In the genomic region with DNA sequence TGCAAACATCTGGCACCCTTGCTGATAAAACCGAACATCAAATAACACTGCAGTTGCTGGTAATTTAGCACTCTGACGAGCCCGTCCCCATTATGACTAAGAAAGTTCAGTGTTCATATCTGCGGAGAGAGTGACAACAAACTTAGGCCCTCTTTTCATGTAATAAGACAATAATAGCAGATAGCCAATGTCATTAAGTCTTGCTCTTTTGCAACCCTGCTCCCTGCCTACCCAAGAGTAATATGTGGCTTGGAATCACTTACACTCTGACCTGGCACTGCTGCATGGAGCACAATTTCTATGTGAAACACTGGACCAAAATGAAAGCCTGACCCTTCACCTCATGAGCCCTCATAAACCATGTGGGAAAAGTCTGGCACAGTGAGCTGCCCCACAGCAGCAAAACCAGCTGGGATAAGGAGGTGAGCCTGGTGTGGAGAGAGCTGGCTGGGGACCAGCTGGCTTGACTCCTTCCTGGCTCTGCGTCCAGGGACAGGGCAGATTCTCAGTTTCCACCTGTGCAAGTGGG, we compare ENCODE assay signal across 14 cellular contexts.
A peak's percentile ranks its signal among the peaks of the same experiment; 100 is the strongest.
DNase-seq lines count a peak whose midpoint lies in the region; ATAC-seq and TF ChIP-seq lines count a peak whose summit lies in the region.
"Had no signal": no experiment of that assay in that cellular context is flagged by ENCODE, and none has a peak within 500 bp of the region (broad histone marks: within the 10 kb centered on the region; RNA-seq: fewer than 3 reads in every experiment).

No MANE protein-coding gene starts in this region.

- H3K4me2 ChIP-seq in skeletal muscle satellite cell (ENCODE audit: low read length): peak overlapping the region; percentile 29

- peaks cover 19% of the 10 kb centered on the region for H3K4me1 Mint-ChIP-seq in activated T-helper 17 cell treated with anti-CD3 and anti-CD28 coated beads, Interleukin-2, amount 50 U/mL, for 72 hours

- H3K27ac ChIP-seq in left ventricle myocardium inferior (replicated peaks): peak overlapping the region; percentile 68
- H3K27ac ChIP-seq: SJCRH30, upper lobe of left lung had no signal

- intact Hi-C loops in left ventricle myocardium inferior (cut with micrococcal nuclease): loop anchor here (10.0 kb wide), 1 partner anchor 83 kb away; a partner anchor contains a TSS

- DNase-seq in LHCN-M2 (ENCODE audit: low read depth): peak; percentile 94
- peak; percentile 24 for DNase-seq in astrocyte of the hippocampus (ENCODE audit: low read depth, low spot score)
- peak; percentile 83 for DNase-seq in left ventricle myocardium inferior
- no peak for DNase-seq in NCI-H524 treated with DMSO at 0.1 percent for 48 hours (lab: John Stamatoyannopoulos, UW)
- no peak for DNase-seq in activated naive CD4-positive, alpha-beta T cell treated with Interleukin-2 at 50 U/mL for 16 hours
- DNase-seq: cerebellar nuclear complex, NCI-H526 treated with DMSO at 0.1 percent for 48 hours, upper lobe of left lung had no signal

- H3K36me3 ChIP-seq in left ventricle myocardium inferior (peaks cover 13% of the 10 kb centered on the region), skeletal muscle satellite cell (ENCODE audit: insufficient read depth, low read length) (peaks cover 71% of the 10 kb centered on the region)
- H3K36me3 ChIP-seq: SJCRH30 had no signal

- H3K36me3 Mint-ChIP-seq in activated T-helper 17 cell treated with anti-CD3 and anti-CD28 coated beads, Interleukin-2, amount 50 U/mL, for 72 hours (ENCODE audit: low read depth): peaks cover 62% of the 10 kb centered on the region

- H3K4me3 Mint-ChIP-seq in activated T-helper 17 cell treated with anti-CD3 and anti-CD28 coated beads, Interleukin-2, amount 50 U/mL, for 72 hours: no peak overlapping the region
- H3K4me3 Mint-ChIP-seq: activated T-helper 1 cell treated with anti-CD3 and anti-CD28 coated beads, Interleukin-12 subunit alpha, Interleukin-12 subunit beta, Interleukin-2, Interleukin-4 antibody, amounts not matched to agents 30 ng/mL and 10 ng/mL and 1 ng/mL, durations not matched to agents 14 hours and 24 hours and 36 hours; CD14-positive monocyte had no signal

- H3K27me3 ChIP-seq in left ventricle myocardium inferior (ENCODE audit: low read depth) (no peaks in the 10 kb centered on the region), skeletal muscle satellite cell (ENCODE audit: control insufficient read depth, insufficient read depth, low read length) (no peaks in the 10 kb centered on the region)
- H3K27me3 ChIP-seq: SJCRH30, upper lobe of left lung had no signal

- no peak for ATAC-seq in activated T-helper 17 cell treated with anti-CD3 and anti-CD28 coated beads, Interleukin-2, amount 50 U/mL, for 72 hours (replicated peaks)
- ATAC-seq in GM18520 (IDR thresholded peaks at IDR 0.05; ENCODE audit: unreplicated experiment): no peak

- peaks cover 67% of the 10 kb centered on the region for H3K4me1 ChIP-seq in left ventricle myocardium inferior
- peaks cover 73% of the 10 kb centered on the region for H3K4me1 ChIP-seq in skeletal muscle satellite cell (ENCODE audit: control insufficient read depth, insufficient read depth, low read length)
- H3K4me1 ChIP-seq: SJCRH30 had no signal

- H3K9ac ChIP-seq in skeletal muscle satellite cell (ENCODE audit: low read depth, low read length): no peak overlapping the region

- H3K9me3 ChIP-seq in left ventricle myocardium inferior (replicated peaks) (no peaks in the 10 kb centered on the region), skeletal muscle satellite cell (replicated peaks; ENCODE audit: low read length) (no peaks in the 10 kb centered on the region)
- H3K9me3 ChIP-seq: SJCRH30, upper lobe of left lung had no signal

- H3K27ac Mint-ChIP-seq in activated T-helper 17 cell treated with anti-CD3 and anti-CD28 coated beads, Interleukin-2, amount 50 U/mL, for 72 hours: no peak overlapping the region
- H3K27ac Mint-ChIP-seq: activated T-helper 1 cell treated with anti-CD3 and anti-CD28 coated beads, Interleukin-12 subunit alpha, Interleukin-12 subunit beta, Interleukin-2, Interleukin-4 antibody, amounts not matched to agents 30 ng/mL and 10 ng/mL and 1 ng/mL, durations not matched to agents 14 hours and 24 hours and 36 hours; CD14-positive monocyte had no signal

- TF ChIP-seq CTCF in left ventricle myocardium inferior (IDR thresholded peaks at IDR 0.05; ENCODE audit: borderline replicate concordance): no peak

- no peaks in the 10 kb centered on the region for H3K27me3 Mint-ChIP-seq in activated T-helper 17 cell treated with anti-CD3 and anti-CD28 coated beads, Interleukin-2, amount 50 U/mL, for 72 hours

- H3K9me3 Mint-ChIP-seq in activated T-helper 17 cell treated with anti-CD3 and anti-CD28 coated beads, Interleukin-2, amount 50 U/mL, for 72 hours: peaks cover 5% of the 10 kb centered on the region

- H3K4me3 ChIP-seq in left ventricle myocardium inferior (no peak overlapping the region), skeletal muscle satellite cell (ENCODE audit: low read length) (no peak overlapping the region)
- H3K4me3 ChIP-seq: SJCRH30, upper lobe of left lung had no signal

Comparison
In these comparisons a context has a peak if more than half of its experiments do, and no peak if none do; other contexts are left out.
1. DNase-seq: peak in LHCN-M2 (single experiment), astrocyte of the hippocampus (single experiment) and left ventricle myocardium inferior (single experiment); none in NCI-H524 treated with DMSO at 0.1 percent for 48 hours (single experiment) and activated naive CD4-positive, alpha-beta T cell treated with Interleukin-2 at 50 U/mL for 16 hours (single experiment).